In genomic region chr17:42264366-42264765, GRCh38 we compare ENCODE assay signal across 2 cellular contexts.
A peak's percentile ranks its signal among the peaks of the same experiment; 100 is the strongest.
TF ChIP-seq lines count a peak whose summit lies in the region.

No MANE protein-coding gene starts in this region.

TF ChIP-seq in HEK293, 187 proteins besides CTCF, POLR2A, EP300 and RAD21:
- TF ChIP-seq ZNF146 (tag by site-specific recombination; IDR thresholded peaks at IDR 0.05) (peak; percentile 98), ZNF184 (tag by site-specific recombination; IDR thresholded peaks at IDR 0.05) (0 out of 2 replicates have a peak, but pooled peaks have one; percentile 22), ZNF280D (tag by site-specific recombination; IDR thresholded peaks at IDR 0.05) (peak; percentile 48; the same call in 1 of the 2 replicates)
- TF ChIP-seq, protein P1, sequence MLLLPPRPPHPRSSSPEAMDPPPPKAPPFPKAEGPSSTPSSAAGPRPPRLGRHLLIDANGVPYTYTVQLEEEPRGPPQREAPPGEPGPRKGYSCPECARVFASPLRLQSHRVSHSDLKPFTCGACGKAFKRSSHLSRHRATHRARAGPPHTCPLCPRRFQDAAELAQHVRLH (tag by site-specific recombination; IDR thresholded peaks at IDR 0.05) = peak; percentile 61; the same call in 1 of the 2 replicates

TF ChIP-seq in K562, 482 proteins besides CTCF, POLR2A, EP300 and RAD21:
- peak; percentile 71; the same call in 1 of the 2 replicates for TF ChIP-seq BCOR (IDR thresholded peaks at IDR 0.05)
- peak; percentile 44 for TF ChIP-seq ZNF146 (CRISPR knock-in tag; IDR thresholded peaks at IDR 0.05; ENCODE audit: unreplicated experiment)
- TF ChIP-seq KDM1A (IDR thresholded peaks at IDR 0.05) = peak; percentile 39 to 58; a peak in 3 of 4 replicates
- peak; percentile 11 for TF ChIP-seq SUPT5H (IDR thresholded peaks at IDR 0.05)
